Comparison of ENCODE assay signal across 17 cellular contexts in the genomic region with DNA sequence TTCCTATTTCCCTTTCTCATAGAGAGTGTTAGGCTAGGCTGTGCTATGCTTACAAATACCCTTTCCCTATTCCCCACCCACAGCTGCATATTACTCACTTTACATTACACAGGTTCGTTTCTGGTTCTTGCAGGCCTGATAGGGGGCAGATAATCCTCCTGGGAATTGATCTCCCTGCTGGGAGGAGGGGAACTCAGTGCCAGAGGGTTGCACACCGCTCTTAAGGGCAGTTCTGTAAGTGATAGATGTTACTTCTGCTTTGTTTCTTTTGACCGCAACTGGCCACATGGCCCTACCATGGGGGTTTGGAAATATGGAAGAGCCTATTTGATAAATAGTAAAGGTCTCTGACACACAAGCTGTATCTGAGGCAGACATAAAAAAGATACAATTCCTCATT.
"Had no signal": no experiment of that assay in that cellular context is flagged by ENCODE, and none has a peak within 500 bp of the region (broad histone marks: within the 10 kb centered on the region; RNA-seq: fewer than 3 reads in every experiment).

No MANE protein-coding gene starts in this region.

- H3K4me1 Mint-ChIP-seq: memory B cell had no signal

- H3K9me3 ChIP-seq: body of pancreas, gastrocnemius medialis, ovary had no signal

- H3K36me3 ChIP-seq: gastrocnemius medialis, left ventricle myocardium inferior, ovary, stomach, thoracic aorta had no signal

- H3K27ac Mint-ChIP-seq: memory B cell; natural killer cell treated with Interleukin-12 subunit alpha and Interleukin-12 subunit beta and Interleukin-15 and Interleukin-18, amount 100 ng/mL, for 72 hours had no signal

- H3K27me3 Mint-ChIP-seq: memory B cell had no signal

- H3K27ac ChIP-seq: body of pancreas, coronary artery, gastrocnemius medialis, left ventricle myocardium inferior, ovary, stomach, thoracic aorta had no signal

- H3K36me3 Mint-ChIP-seq: memory B cell; natural killer cell treated with Interleukin-12 subunit alpha and Interleukin-12 subunit beta and Interleukin-15 and Interleukin-18, amount 100 ng/mL, for 72 hours had no signal

- H3K4me1 ChIP-seq: body of pancreas, gastrocnemius medialis, left ventricle myocardium inferior, stomach had no signal

- ATAC-seq: body of pancreas; gastrocnemius medialis; natural killer cell treated with Interleukin-12 subunit alpha and Interleukin-12 subunit beta and Interleukin-15 and Interleukin-18, amount 100 ng/mL, for 72 hours had no signal

- H3K4me3 ChIP-seq: body of pancreas, coronary artery, gastrocnemius medialis, left ventricle myocardium inferior, ovary, stomach, thoracic aorta had no signal

- H3K27me3 ChIP-seq: body of pancreas, gastrocnemius medialis, ovary, stomach had no signal

- DNase-seq: activated CD4-positive, alpha-beta T cell treated with anti-CD3 and anti-CD28 coated beads, Interleukin-2, amount 50 U/mL, for 1 hour; activated CD4-positive, CD25-positive, alpha-beta regulatory T cell; activated naive CD4-positive, alpha-beta T cell treated with anti-CD3 and anti-CD28 coated beads, Interleukin-2, amount 50 U/mL, for 16 hours; activated T-cell treated with anti-CD3 and anti-CD28 coated beads for 4 hours; body of pancreas; central memory CD4-positive, alpha-beta T cell; effector CD4-positive, alpha-beta T cell; gastrocnemius medialis; kidney; left ventricle myocardium inferior; ovary; stimulated activated CD4-positive, alpha-beta T cell treated with anti-CD3 and anti-CD28 coated beads, Interleukin-4, amount 100 ng/mL, for 24 hours; stomach had no signal

- H3K4me3 Mint-ChIP-seq: memory B cell; natural killer cell treated with Interleukin-12 subunit alpha and Interleukin-12 subunit beta and Interleukin-15 and Interleukin-18, amount 100 ng/mL, for 72 hours had no signal

- H3K9me3 Mint-ChIP-seq: natural killer cell treated with Interleukin-12 subunit alpha and Interleukin-12 subunit beta and Interleukin-15 and Interleukin-18, amount 100 ng/mL, for 72 hours had no signal
